In genomic region chr1:204319462-204319861, GRCh38 we compare ENCODE assay signal across 12 cellular contexts. TPM values are rescaled to one million over a fixed set of nuclear protein-coding genes. Genes with fewer than 3 reads are reported as not detected.
DNase-seq lines count a peak whose midpoint lies in the region; ATAC-seq and TF ChIP-seq lines count a peak whose summit lies in the region.
"Had no signal": no experiment of that assay in that cellular context is flagged by ENCODE, and none has a peak within 500 bp of the region (broad histone marks: within the 10 kb centered on the region; RNA-seq: fewer than 3 reads in every experiment).

No MANE protein-coding gene starts in this region.

- no peaks in the 10 kb centered on the region for H3K9me3 Mint-ChIP-seq in MCF 10A (ENCODE audit: unreplicated experiment)
- H3K9me3 Mint-ChIP-seq: memory B cell; T-helper 1 cell treated with Interleukin-12 subunit alpha and Interleukin-12 subunit beta and Interleukin-4 antibody, amounts not matched to agents 30 μg/mL and 1 μg/mL, for 36 hours had no signal

- no peaks in the 10 kb centered on the region for H3K27me3 Mint-ChIP-seq in MCF 10A (ENCODE audit: insufficient read depth, unreplicated experiment)

- H3K4me3 Mint-ChIP-seq in MCF 10A (ENCODE audit: unreplicated experiment), result peak overlapping the region; percentile 48
- H3K4me3 Mint-ChIP-seq: memory B cell; T-helper 1 cell treated with Interleukin-12 subunit alpha and Interleukin-12 subunit beta and Interleukin-4 antibody, amounts not matched to agents 30 μg/mL and 1 μg/mL, for 36 hours had no signal

- DNase-seq in HPDE6-E6E7 (ENCODE audit: extremely low spot score) (peak; percentile 89), MCF 10A (ENCODE audit: unreplicated experiment) (peak; percentile 99), kidney tubule cell (ENCODE audit: low spot score) (peak; percentile 92), NCI-H128 (lab: John Stamatoyannopoulos, UW; ENCODE audit: unreplicated experiment) (no peak), NCI-H1436 treated with DMSO at 0.1 percent for 48 hours (lab: John Stamatoyannopoulos, UW) (no peak), NCI-H510A treated with DMSO at 0.1 percent for 48 hours (lab: John Stamatoyannopoulos, UW) (no peak)
- DNase-seq: NCI-H187 had no signal

- ATAC-seq in GM18858 (IDR thresholded peaks at IDR 0.05; ENCODE audit: unreplicated experiment), result no peak

- CTCF ChIA-PET in MCF 10A (lab: Yijun Ruan, JAX), result interaction anchor here (0.6 to 9.9 kb wide), 14 partner anchors 9 to 498 kb away, joined by 3 to 106 read pairs (median 6); partner anchors contain the start of gene PLEKHA6

- POLR2A ChIA-PET in MCF 10A (lab: Yijun Ruan, JAX), result interaction anchor here (0.6 to 14.8 kb wide), 15 partner anchors 8 to 1368 kb away, joined by 3 to 413 read pairs (median 4); no protein-coding TSS in a partner anchor

- H3K27ac Mint-ChIP-seq in MCF 10A (ENCODE audit: low read depth, unreplicated experiment), result peak overlapping the region; percentile 95
- H3K27ac Mint-ChIP-seq: memory B cell; T-helper 1 cell treated with Interleukin-12 subunit alpha and Interleukin-12 subunit beta and Interleukin-4 antibody, amounts not matched to agents 30 μg/mL and 1 μg/mL, for 36 hours had no signal

- TF ChIP-seq CTCF in 22Rv1 (IDR thresholded peaks at IDR 0.05), result no peak
- no peak for TF ChIP-seq CTCF in MCF 10A (IDR thresholded peaks at IDR 0.05; ENCODE audit: unreplicated experiment)

- H3K4me1 Mint-ChIP-seq in MCF 10A (ENCODE audit: insufficient read depth, unreplicated experiment), result peaks cover 84% of the 10 kb centered on the region

- BruUV-seq in MCF 10A (replicated peaks; lab: Mats Ljungman, UMichigan), result no TSS peak

- H3K36me3 Mint-ChIP-seq in MCF 10A (ENCODE audit: insufficient read depth, unreplicated experiment), result no peaks in the 10 kb centered on the region
- H3K36me3 Mint-ChIP-seq: memory B cell had no signal

- peak overlapping the region; percentile 26; the same call in 1 of the 2 replicates for H3K27ac ChIP-seq in 22Rv1
- H3K27ac ChIP-seq: thoracic aorta had no signal

- intact Hi-C loops in MCF 10A (cut with micrococcal nuclease), result loop anchor here (1.0 kb wide), 1 partner anchor 31 kb away; no protein-coding TSS in a partner anchor

RNA-seq across cellular contexts. Expression of gene PLEKHA6, which starts 40.3 kb away (rescaled TPM):
- total RNA-seq in MCF 10A (2022), result 65.9 and 75.9 TPM in 2 replicates

Comparison
In these comparisons a context has a peak if more than half of its experiments do, and no peak if none do; other contexts are left out.
1. DNase-seq: peak in HPDE6-E6E7 (single experiment), MCF 10A (single experiment) and kidney tubule cell (single experiment); none in NCI-H128 (single experiment), NCI-H1436 treated with DMSO at 0.1 percent for 48 hours (single experiment) and NCI-H510A treated with DMSO at 0.1 percent for 48 hours (single experiment).